Comparison of ENCODE assay signal across 16 cellular contexts in the genomic region with DNA sequence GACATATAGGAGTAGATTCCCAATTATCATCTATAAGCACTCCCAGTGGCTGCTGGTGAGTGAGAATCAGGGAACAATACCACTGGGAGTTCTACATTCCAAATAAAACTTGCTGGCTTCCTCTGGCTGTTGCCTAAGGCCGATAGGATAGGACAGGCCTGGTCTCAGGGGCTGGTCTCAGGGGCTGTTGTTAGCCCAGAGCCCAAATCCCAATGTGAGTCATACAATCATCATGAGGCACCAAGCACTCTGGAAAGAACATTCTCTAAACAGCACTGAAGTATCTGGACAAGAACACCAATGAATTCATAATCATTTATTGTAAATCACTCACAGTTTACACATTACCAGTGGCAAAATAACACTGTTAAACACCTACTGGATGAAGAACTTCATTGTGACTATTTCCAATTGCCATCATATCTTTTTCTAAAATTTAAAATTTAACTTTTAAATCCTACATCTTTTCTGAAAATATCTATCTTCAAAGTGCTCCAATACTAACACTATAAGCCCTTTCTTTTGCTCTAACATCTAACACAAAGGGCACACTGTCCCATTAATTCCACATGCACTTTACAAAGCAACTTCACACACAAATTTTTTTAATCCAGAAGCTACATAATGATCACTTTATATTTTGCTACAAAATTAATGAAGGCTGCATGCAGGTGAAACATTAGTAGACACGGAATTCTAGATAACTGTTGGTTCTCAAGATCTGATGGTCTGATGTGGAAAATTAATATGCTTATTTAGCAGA.
DNase-seq lines count a peak whose midpoint lies in the region; ATAC-seq and TF ChIP-seq lines count a peak whose summit lies in the region.
"Had no signal": no experiment of that assay in that cellular context is flagged by ENCODE, and none has a peak within 500 bp of the region (broad histone marks: within the 10 kb centered on the region; RNA-seq: fewer than 3 reads in every experiment).

No MANE protein-coding gene starts in this region.

- H3K79me2 ChIP-seq in HCT116 (ENCODE audit: insufficient read depth, low read length), result no peaks in the 10 kb centered on the region

- peaks cover 9 to 28% (median 18%) of the 10 kb centered on the region in 3 donors for H3K36me3 Mint-ChIP-seq in immature natural killer cell
- H3K36me3 Mint-ChIP-seq: activated CD4-positive, alpha-beta memory T cell treated with anti-CD3 and anti-CD28 coated beads for 36 hours had no signal

- BruUV-seq in HCT116 (replicated peaks; lab: Mats Ljungman, UMichigan), result TSS peak; percentile 47

- peaks cover 0 to 7% (median 0%) of the 10 kb centered on the region in 6 donors for H3K9me3 Mint-ChIP-seq in immature natural killer cell

- no peaks in the 10 kb centered on the region for H3K4me1 Mint-ChIP-seq in immature natural killer cell

- H3K27me3 ChIP-seq in HCT116 (ENCODE audit: insufficient read depth, low read length), result no peaks in the 10 kb centered on the region
- H3K27me3 ChIP-seq: SJCRH30 had no signal

- TF ChIP-seq CTCF in AG04449 (IDR thresholded peaks at IDR 0.05; ENCODE audit: insufficient read depth, low read length, missing control alignments) (no peak), HCT116 (IDR thresholded peaks at IDR 0.05 in 2 of 3, conservative IDR thresholded peaks at IDR 0.05 in 1 of 3; ENCODE audit: borderline replicate concordance in 1 of 3, insufficient read depth in 1 of 3, low read depth in 2 of 3, low read length in 2 of 3) (no peak)

- intact Hi-C loops in HCT116 (cut with micrococcal nuclease), result no loop called here

- H3K27ac ChIP-seq in HCT116 (ENCODE audit: low read depth, low read length), result no peak overlapping the region
- H3K27ac ChIP-seq: SJCRH30 had no signal

- H3K4me3 ChIP-seq in AG04449 (ENCODE audit: low read depth, low read length) (no peak overlapping the region), HCT116 (replicated peaks in 1 of 2; ENCODE audit: low read depth in 1 of 2, low read length in 2 of 2) (no peak overlapping the region)
- H3K4me3 ChIP-seq: SJCRH30 had no signal

- TF ChIP-seq POLR2A in HCT116 (IDR thresholded peaks at IDR 0.05; ENCODE audit: borderline replicate concordance, extremely low read depth, insufficient read depth, insufficient read length), result no peak

- no peak for ATAC-seq in HCT116
- no peak for ATAC-seq in stimulated activated naive CD8-positive, alpha-beta T cell treated with anti-CD3 and anti-CD28 coated beads, Interleukin-15, Interleukin-2, amounts not matched to agents 100 U/mL and 50 U/mL, for 24 hours
- ATAC-seq in GM18909 (IDR thresholded peaks at IDR 0.05; ENCODE audit: poor library complexity, unreplicated experiment), result no peak
- no peak for ATAC-seq in HG03457 (IDR thresholded peaks at IDR 0.05; ENCODE audit: unreplicated experiment)
- ATAC-seq: activated T-cell treated with anti-CD3 and anti-CD28 coated beads, Interleukin-2, amount 50 U/mL, for 4 hours had no signal

- POLR2A ChIA-PET in AG04449 (lab: Yijun Ruan, JAX) (no interaction called here), HCT116 (lab: Charles Lee) (no interaction called here)

- no peaks in the 10 kb centered on the region for H4K20me1 ChIP-seq in HCT116 (ENCODE audit: insufficient read depth)

- H3K4me3 Mint-ChIP-seq in immature natural killer cell, result no peak overlapping the region
- H3K4me3 Mint-ChIP-seq: activated CD4-positive, alpha-beta memory T cell treated with anti-CD3 and anti-CD28 coated beads for 36 hours; activated naive CD8-positive, alpha-beta T cell treated with anti-CD3 and anti-CD28 coated beads, Interleukin-2, amount 10 ng/mL, durations not matched to agents 7 days and 5 days; activated T-cell treated with anti-CD3 and anti-CD28 coated beads, Interleukin-2, amount 50 U/mL, for 4 hours had no signal

- RAD21 ChIA-PET in HCT116 (lab: Charles Lee; ENCODE audit: low non-redundant PET in 1 of 2, low total read pairs in 2 of 2, uncharacterized antibody in 2 of 2, unreplicated experiment in 2 of 2), result no interaction called here

- TF ChIP-seq RAD21 in HCT116 (IDR thresholded peaks at IDR 0.05; ENCODE audit: low read depth), result no peak

- H3K4me2 ChIP-seq in HCT116 (ENCODE audit: low read length), result no peak overlapping the region

- H3K27me3 Mint-ChIP-seq in immature natural killer cell (ENCODE audit: low read depth in 3 of 3), result peaks cover 0 to 1% (median 0%) of the 10 kb centered on the region in 3 donors
- H3K27me3 Mint-ChIP-seq: activated naive CD8-positive, alpha-beta T cell treated with anti-CD3 and anti-CD28 coated beads, Interleukin-2, amount 10 ng/mL, durations not matched to agents 7 days and 5 days had no signal

- H3K9me2 ChIP-seq in HCT116 (ENCODE audit: insufficient read depth), result no peaks in the 10 kb centered on the region

- no peaks in the 10 kb centered on the region for H3K9me3 ChIP-seq in HCT116 (ENCODE audit: control insufficient read depth in 1 of 2, insufficient read depth in 1 of 2, low read depth in 1 of 2, low read length in 2 of 2)
- H3K9me3 ChIP-seq: SJCRH30 had no signal

- H3K27ac Mint-ChIP-seq in immature natural killer cell, result no peak overlapping the region
- H3K27ac Mint-ChIP-seq: activated CD4-positive, alpha-beta memory T cell treated with anti-CD3 and anti-CD28 coated beads for 36 hours; activated naive CD8-positive, alpha-beta T cell treated with anti-CD3 and anti-CD28 coated beads, Interleukin-2, amount 10 ng/mL, durations not matched to agents 7 days and 5 days had no signal

- DNase-seq in AG04449 (ENCODE audit: low read depth, low spot score) (peak; percentile 29), HCT116 (ENCODE audit: low read depth, low spot score) (no peak), astrocyte of the hippocampus (ENCODE audit: low read depth, low spot score) (peak; percentile 54), iPS-NIHi7 (ENCODE audit: extremely low spot score) (peak; percentile 26), immature natural killer cell (no peak)
- no peak for DNase-seq in stimulated activated naive CD8-positive, alpha-beta T cell treated with anti-CD3 and anti-CD28 coated beads, Interleukin-15, Interleukin-2, amounts not matched to agents 100 U/mL and 50 U/mL, for 24 hours
- DNase-seq: activated CD4-positive, alpha-beta memory T cell treated with anti-CD3 and anti-CD28 coated beads for 36 hours; activated naive CD8-positive, alpha-beta T cell treated with anti-CD3 and anti-CD28 coated beads, Interleukin-2, amount 10 ng/mL, durations not matched to agents 7 days and 5 days; activated T-cell treated with anti-CD3 and anti-CD28 coated beads, Interleukin-2, amount 50 U/mL, for 4 hours; GDM1; NCI-H146; SJCRH30; small intestine; stimulated activated naive CD4-positive, alpha-beta T cell had no signal

- H3K4me1 ChIP-seq in HCT116 (ENCODE audit: control insufficient read depth in 1 of 2, insufficient read depth in 2 of 2, low read length in 2 of 2), result no peaks in the 10 kb centered on the region
- H3K4me1 ChIP-seq: SJCRH30 had no signal

- H3K36me3 ChIP-seq in HCT116 (ENCODE audit: control insufficient read depth in 1 of 2, insufficient read depth in 2 of 2, low read length in 2 of 2), result no peaks in the 10 kb centered on the region
- H3K36me3 ChIP-seq: SJCRH30 had no signal

- H3K9ac ChIP-seq in HCT116 (ENCODE audit: low read length), result no peak overlapping the region

- CTCF ChIA-PET in AG04449 (lab: Yijun Ruan, JAX), result no interaction called here
- CTCF ChIA-PET in HCT116 (lab: Charles Lee), result no interaction called here

- H2AFZ ChIP-seq in HCT116 (ENCODE audit: low read depth, low read length, poor library complexity, severe bottlenecking), result no peak overlapping the region

TF ChIP-seq in HCT116, 20 proteins besides CTCF, POLR2A, EP300 and RAD21 (continues in another document):
- TF ChIP-seq SP1 (IDR thresholded peaks at IDR 0.05; ENCODE audit: low read depth) (no peak), POLR2AphosphoS5 (IDR thresholded peaks at IDR 0.05; ENCODE audit: low read depth, low read length) (no peak), TCF7L2 (IDR thresholded peaks at IDR 0.05; ENCODE audit: borderline replicate concordance, extremely low read depth, insufficient read depth, insufficient read length) (no peak), CEBPB (IDR thresholded peaks at IDR 0.05; ENCODE audit: low read depth) (no peak), ZNF274 (IDR thresholded peaks at IDR 0.05; ENCODE audit: low read depth, low read length) (no peak), EGR1 (IDR thresholded peaks at IDR 0.05; ENCODE audit: low read depth) (no peak), SRF (IDR thresholded peaks at IDR 0.05; ENCODE audit: low read depth) (no peak), ZFX (IDR thresholded peaks at IDR 0.05) (no peak), YY1 (IDR thresholded peaks at IDR 0.05; ENCODE audit: extremely low read depth, insufficient replicate concordance, low read depth, low read length) (no peak), MAX (IDR thresholded peaks at IDR 0.05) (no peak), ELF1 (IDR thresholded peaks at IDR 0.05; ENCODE audit: borderline replicate concordance, low read depth) (no peak), JUND (IDR thresholded peaks at IDR 0.05) (no peak), SIN3A (IDR thresholded peaks at IDR 0.05; ENCODE audit: low read depth) (no peak), FOSL1 (IDR thresholded peaks at IDR 0.05; ENCODE audit: low read depth) (no peak), EZH2 (IDR thresholded peaks at IDR 0.05) (no peak)
- TF ChIP-seq, protein P1, sequence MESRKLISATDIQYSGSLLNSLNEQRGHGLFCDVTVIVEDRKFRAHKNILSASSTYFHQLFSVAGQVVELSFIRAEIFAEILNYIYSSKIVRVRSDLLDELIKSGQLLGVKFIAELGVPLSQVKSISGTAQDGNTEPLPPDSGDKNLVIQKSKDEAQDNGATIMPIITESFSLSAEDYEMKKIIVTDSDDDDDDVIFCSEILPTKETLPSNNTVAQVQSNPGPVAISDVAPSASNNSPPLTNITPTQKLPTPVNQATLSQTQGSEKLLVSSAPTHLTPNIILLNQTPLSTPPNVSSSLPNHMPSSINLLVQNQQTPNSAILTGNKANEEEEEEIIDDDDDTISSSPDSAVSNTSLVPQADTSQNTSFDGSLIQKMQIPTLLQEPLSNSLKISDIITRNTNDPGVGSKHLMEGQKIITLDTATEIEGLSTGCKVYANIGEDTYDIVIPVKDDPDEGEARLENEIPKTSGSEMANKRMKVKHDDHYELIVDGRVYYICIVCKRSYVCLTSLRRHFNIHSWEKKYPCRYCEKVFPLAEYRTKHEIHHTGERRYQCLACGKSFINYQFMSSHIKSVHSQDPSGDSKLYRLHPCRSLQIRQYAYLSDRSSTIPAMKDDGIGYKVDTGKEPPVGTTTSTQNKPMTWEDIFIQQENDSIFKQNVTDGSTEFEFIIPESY (IDR thresholded peaks at IDR 0.05; ENCODE audit: extremely low read depth, insufficient replicate concordance, low read length), result no peak
- TF ChIP-seq, protein P2, sequence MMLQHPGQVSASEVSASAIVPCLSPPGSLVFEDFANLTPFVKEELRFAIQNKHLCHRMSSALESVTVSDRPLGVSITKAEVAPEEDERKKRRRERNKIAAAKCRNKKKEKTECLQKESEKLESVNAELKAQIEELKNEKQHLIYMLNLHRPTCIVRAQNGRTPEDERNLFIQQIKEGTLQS (IDR thresholded peaks at IDR 0.05), result no peak

Comparison
In these comparisons a context has a peak if more than half of its experiments do, and no peak if none do; other contexts are left out.
1. DNase-seq: peak in AG04449 (single experiment), astrocyte of the hippocampus (single experiment) and iPS-NIHi7 (single experiment); none in HCT116 (single experiment), stimulated activated naive CD8-positive, alpha-beta T cell treated with anti-CD3 and anti-CD28 coated beads, Interleukin-15, Interleukin-2, amounts not matched to agents 100 U/mL and 50 U/mL, for 24 hours (single experiment) and immature natural killer cell (0 of 3).